Comparison of ENCODE assay signal across 8 cellular contexts in the genomic region with DNA sequence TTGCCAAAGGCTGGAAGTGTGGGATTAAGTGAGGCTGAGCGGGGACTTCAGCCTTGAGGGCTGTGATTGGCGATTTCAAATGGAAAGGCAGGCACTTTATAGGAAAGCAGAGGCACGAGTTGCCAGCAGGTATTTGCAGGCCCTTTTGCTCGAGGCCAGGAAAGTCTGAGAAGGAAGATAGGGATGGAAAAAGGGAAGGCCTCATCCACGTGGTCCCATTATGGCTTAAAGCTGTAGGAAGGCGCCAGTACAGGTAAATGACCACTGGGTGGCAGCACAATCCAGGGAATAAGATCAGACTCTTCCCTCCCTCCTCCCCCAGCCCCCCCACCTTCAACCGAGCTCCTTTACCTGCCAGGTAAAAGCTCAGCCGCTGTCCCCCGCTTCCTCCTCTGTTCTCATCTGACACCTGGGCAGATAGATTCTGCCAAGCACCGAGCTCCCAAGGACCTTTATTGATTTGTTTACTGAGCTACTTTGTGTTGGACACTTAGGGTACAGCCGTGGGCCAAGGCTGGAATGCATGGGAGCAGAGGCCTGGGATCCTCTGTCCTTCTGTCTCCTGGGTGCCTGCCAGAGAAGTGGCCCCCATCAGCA. TPM values are rescaled to one million over a fixed set of nuclear protein-coding genes. Genes with fewer than 3 reads are reported as not detected.
DNase-seq lines count a peak whose midpoint lies in the region; ATAC-seq and TF ChIP-seq lines count a peak whose summit lies in the region.

No MANE protein-coding gene starts in this region.

- H3K27ac ChIP-seq in foreskin keratinocyte: no peak overlapping the region

- H3K27ac Mint-ChIP-seq in Calu3 (ENCODE audit: unreplicated experiment): no peak overlapping the region
- H3K27ac Mint-ChIP-seq in activated T-helper 17 cell treated with anti-CD3 and anti-CD28 coated beads, Interleukin-2, amount 50 U/mL, for 72 hours: peak overlapping the region; percentile 36
- no peak overlapping the region for H3K27ac Mint-ChIP-seq in osteocyte (ENCODE audit: unreplicated experiment)

- H3K9me3 Mint-ChIP-seq in Calu3 (ENCODE audit: low read depth, unreplicated experiment): no peaks in the 10 kb centered on the region
- H3K9me3 Mint-ChIP-seq in activated T-helper 17 cell treated with anti-CD3 and anti-CD28 coated beads, Interleukin-2, amount 50 U/mL, for 72 hours: no peaks in the 10 kb centered on the region
- H3K9me3 Mint-ChIP-seq in osteocyte (ENCODE audit: unreplicated experiment): no peaks in the 10 kb centered on the region

- intact Hi-C loops in Calu3 (cut with micrococcal nuclease; ENCODE audit: unreplicated experiment): loop anchor here (1.0 to 5.0 kb wide), 5 partner anchors 112 to 1177 kb away; no protein-coding TSS in a partner anchor

- no TSS peak for BruUV-seq in Calu3 (replicated peaks; lab: Mats Ljungman, UMichigan)

- H3K27me3 Mint-ChIP-seq in Calu3 (ENCODE audit: unreplicated experiment) (peaks cover 28% of the 10 kb centered on the region), osteocyte (ENCODE audit: unreplicated experiment) (peaks cover 3% of the 10 kb centered on the region)
- H3K27me3 Mint-ChIP-seq in activated T-helper 17 cell treated with anti-CD3 and anti-CD28 coated beads, Interleukin-2, amount 50 U/mL, for 72 hours: no peaks in the 10 kb centered on the region

- TF ChIP-seq CTCF in Calu3 (IDR thresholded peaks at IDR 0.05; ENCODE audit: unreplicated experiment) (peak; percentile 74), foreskin keratinocyte (conservative IDR thresholded peaks at IDR 0.05) (peak; percentile 83), osteocyte (IDR thresholded peaks at IDR 0.05) (peak; percentile 88)

- ATAC-seq in GM21423 (IDR thresholded peaks at IDR 0.05; ENCODE audit: unreplicated experiment) (peak; percentile 47), foreskin keratinocyte (peak; percentile 80)
- ATAC-seq in activated T-helper 17 cell treated with anti-CD3 and anti-CD28 coated beads, Interleukin-2, amount 50 U/mL, for 72 hours (replicated peaks): peak; percentile 78

- peak; percentile 79 for DNase-seq in Calu3
- peak; percentile 76 for DNase-seq in KG1 (lab: John Stamatoyannopoulos, UW)
- DNase-seq in RPMI7951 (ENCODE audit: low read depth): peak; percentile 54
- DNase-seq in foreskin keratinocyte: peak in 1 of 2 donors; percentile 48
- no peak for DNase-seq in osteocyte (ENCODE audit: extremely low spot score, unreplicated experiment)
- DNase-seq in ureter (ENCODE audit: low spot score): peak; percentile 69

- H3K4me3 Mint-ChIP-seq in Calu3 (ENCODE audit: low read depth, unreplicated experiment) (no peak overlapping the region), osteocyte (ENCODE audit: unreplicated experiment) (no peak overlapping the region)
- no peak overlapping the region for H3K4me3 Mint-ChIP-seq in activated T-helper 17 cell treated with anti-CD3 and anti-CD28 coated beads, Interleukin-2, amount 50 U/mL, for 72 hours

- H3K4me1 ChIP-seq in foreskin keratinocyte: no peaks in the 10 kb centered on the region

- CTCF ChIA-PET in Calu3 (lab: Charles Lee): interaction anchor here (0.6 to 1.4 kb wide), 16 partner anchors 10 to 299 kb away, joined by 3 to 31 read pairs (median 6); partner anchors contain the start of genes SSRP1 and UBE2L6

- H3K27me3 ChIP-seq in foreskin keratinocyte: no peaks in the 10 kb centered on the region

- H3K36me3 Mint-ChIP-seq in Calu3 (ENCODE audit: insufficient read depth, unreplicated experiment) (no peaks in the 10 kb centered on the region), osteocyte (ENCODE audit: unreplicated experiment) (no peaks in the 10 kb centered on the region)
- no peaks in the 10 kb centered on the region for H3K36me3 Mint-ChIP-seq in activated T-helper 17 cell treated with anti-CD3 and anti-CD28 coated beads, Interleukin-2, amount 50 U/mL, for 72 hours (ENCODE audit: low read depth)

- H3K4me1 Mint-ChIP-seq in Calu3 (ENCODE audit: low read depth, unreplicated experiment) (no peaks in the 10 kb centered on the region), osteocyte (ENCODE audit: unreplicated experiment) (peaks cover 5% of the 10 kb centered on the region)
- H3K4me1 Mint-ChIP-seq in activated T-helper 17 cell treated with anti-CD3 and anti-CD28 coated beads, Interleukin-2, amount 50 U/mL, for 72 hours: peaks cover 8% of the 10 kb centered on the region

RNA-seq across cellular contexts. Expression of gene P2RX3, which starts 7.5 kb away (rescaled TPM):
- total RNA-seq in Calu3 (2022) (not detected in 2 replicates), foreskin keratinocyte (not detected in 2 replicates), osteocyte (not detected in 2 replicates), ureter (0.99 TPM)
- not detected in 2 replicates for total RNA-seq in RPMI7951 (2014; rRNA removed; shearing (Covaris generic))
- total RNA-seq in activated T-helper 17 cell treated with anti-CD3 and anti-CD28 coated beads, Interleukin-2, amount 50 U/mL, for 72 hours: not detected
- polyA plus RNA-seq in foreskin keratinocyte: not detected in 2 replicates

RNA-seq across cellular contexts. Expression of gene SSRP1, which starts 10.0 kb away (rescaled TPM):
- total RNA-seq in Calu3 (2022) (134 and 145 TPM in 2 replicates), foreskin keratinocyte (188 and 227 TPM in 2 replicates), osteocyte (97.4 and 99.4 TPM in 2 replicates), ureter (103 TPM)
- total RNA-seq in RPMI7951 (2014; rRNA removed; shearing (Covaris generic)): 105 and 106 TPM in 2 replicates
- total RNA-seq in activated T-helper 17 cell treated with anti-CD3 and anti-CD28 coated beads, Interleukin-2, amount 50 U/mL, for 72 hours: 100 to 1,000 TPM in 1 of 2 donors, 10 to 100 TPM in 1; 92.1 to 171 TPM
- polyA plus RNA-seq in foreskin keratinocyte: 133 and 163 TPM in 2 replicates

RNA-seq across cellular contexts. Expression of gene TNKS1BP1, which starts 20.9 kb away (rescaled TPM):
- total RNA-seq in Calu3 (2022): 151 TPM in 2 replicates
- total RNA-seq in RPMI7951 (2014; rRNA removed; shearing (Covaris generic)): 21.9 and 24.8 TPM in 2 replicates
- 10 to 100 TPM in 1 of 2 donors, 1 to 10 TPM in 1; 4.1 to 13.6 TPM for total RNA-seq in activated T-helper 17 cell treated with anti-CD3 and anti-CD28 coated beads, Interleukin-2, amount 50 U/mL, for 72 hours
- total RNA-seq in foreskin keratinocyte: 136 and 146 TPM in 2 replicates
- polyA plus RNA-seq in foreskin keratinocyte: 135 and 154 TPM in 2 replicates
- total RNA-seq in osteocyte: 152 and 169 TPM in 2 replicates
- total RNA-seq in ureter: 338 TPM

RNA-seq across cellular contexts. Expression of gene PRG3, which starts 35.3 kb away (rescaled TPM):
- total RNA-seq in Calu3 (2022) (not detected in 2 replicates), foreskin keratinocyte (not detected in 2 replicates), osteocyte (not detected in 2 replicates), ureter (not detected)
- total RNA-seq in RPMI7951 (2014; rRNA removed; shearing (Covaris generic)): not detected in 2 replicates
- not detected for total RNA-seq in activated T-helper 17 cell treated with anti-CD3 and anti-CD28 coated beads, Interleukin-2, amount 50 U/mL, for 72 hours
- polyA plus RNA-seq in foreskin keratinocyte: not detected in 2 replicates

RNA-seq across cellular contexts. Expression of gene PRG2, which starts 44.8 kb away (rescaled TPM):
- total RNA-seq in Calu3 (2022) (not detected in 2 replicates), foreskin keratinocyte (0.17 TPM in 1 of 2 replicates, not detected in the other), osteocyte (not detected in 2 replicates), ureter (0.55 TPM)
- total RNA-seq in RPMI7951 (2014; rRNA removed; shearing (Covaris generic)): not detected in 2 replicates
- total RNA-seq in activated T-helper 17 cell treated with anti-CD3 and anti-CD28 coated beads, Interleukin-2, amount 50 U/mL, for 72 hours: 1 to 10 TPM; 2.2 to 6.2 TPM
- not detected in 2 replicates for polyA plus RNA-seq in foreskin keratinocyte
